In genomic region chr1:18410407-18410806, GRCh38 we compare ENCODE assay signal across 17 cellular contexts.
"Had no signal": no experiment of that assay in that cellular context is flagged by ENCODE, and none has a peak within 500 bp of the region (broad histone marks: within the 10 kb centered on the region; RNA-seq: fewer than 3 reads in every experiment).

No MANE protein-coding gene starts in this region.

- ATAC-seq: esophagus mucosa, psoas muscle, sciatic nerve had no signal

- H3K4me1 ChIP-seq: psoas muscle, stomach had no signal

- H3K27me3 ChIP-seq: neutrophil had no signal

- H3K27ac Mint-ChIP-seq: naive B cell, nephron had no signal

- H3K36me3 ChIP-seq: neutrophil, stomach, thoracic aorta, transverse colon had no signal

- DNase-seq: effector CD4-positive, alpha-beta T cell; kidney glomerular epithelial cell; mesendoderm; naive B cell; psoas muscle; stimulated activated CD4-positive, alpha-beta T cell treated with anti-CD3 and anti-CD28 coated beads, Interleukin-2, amount 100 ng/mL, for 24 hours; stimulated activated CD4-positive, alpha-beta T cell treated with anti-CD3 and anti-CD28 coated beads, Interleukin-4, amount 100 ng/mL, for 4 hours; stimulated activated naive CD4-positive, alpha-beta T cell; stomach; substantia nigra; transverse colon had no signal

- H3K4me3 ChIP-seq: coronary artery, psoas muscle, stomach, thoracic aorta, transverse colon had no signal

- H3K27ac ChIP-seq: coronary artery, neutrophil, psoas muscle, stomach, thoracic aorta, transverse colon had no signal

- H3K4me3 Mint-ChIP-seq: naive B cell, nephron had no signal

- H3K9me3 ChIP-seq: neutrophil, psoas muscle had no signal

- H3K4me1 Mint-ChIP-seq: naive B cell, nephron had no signal
